ENCODE assay signal across 26 cellular contexts in the genomic region with DNA sequence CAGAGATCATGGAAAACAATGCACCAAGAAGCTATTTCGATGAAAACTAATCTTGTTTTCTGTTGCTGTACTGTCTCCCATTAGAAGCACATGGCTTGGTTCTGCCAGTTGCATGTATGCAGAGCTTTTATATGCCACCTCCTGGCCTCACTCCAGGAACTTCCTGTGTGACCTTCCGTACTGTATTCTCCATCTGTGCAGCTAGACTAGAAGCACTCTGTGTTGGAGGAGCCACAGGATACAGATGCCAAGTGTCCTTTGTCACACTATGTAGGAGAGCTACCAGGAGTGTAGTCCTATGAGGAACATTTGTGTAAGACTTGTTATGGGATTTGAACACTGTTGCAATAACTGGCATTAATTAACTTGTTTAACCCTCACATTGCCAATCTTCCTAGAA.
"Had no signal": no experiment of that assay in that cellular context is flagged by ENCODE, and none has a peak within 500 bp of the region (broad histone marks: within the 10 kb centered on the region; RNA-seq: fewer than 3 reads in every experiment).

No MANE protein-coding gene starts in this region.

- H3K4me1 ChIP-seq: breast epithelium, esophagus muscularis mucosa, heart right ventricle, parathyroid adenoma, psoas muscle, right atrium auricular region, stomach, suprapubic skin, tibial artery had no signal

- H3K79me2 ChIP-seq: parathyroid adenoma had no signal

- DNase-seq: activated CD4-positive, alpha-beta T cell treated with anti-CD3 and anti-CD28 coated beads for 36 hours; activated CD4-positive, CD25-positive, alpha-beta regulatory T cell; activated CD8-positive, alpha-beta memory T cell treated with anti-CD3 and anti-CD28 coated beads, Interleukin-2, amount 10 ng/mL, durations not matched to agents 7 days and 5 days; activated CD8-positive, alpha-beta T cell treated with anti-CD3 and anti-CD28 coated beads, Interleukin-2, amount 10 ng/mL, durations not matched to agents 7 days and 5 days; activated naive CD4-positive, alpha-beta T cell; activated T-cell treated with anti-CD3 and anti-CD28 coated beads, Interleukin-2, amount 50 U/mL, for 48 hours; central memory CD4-positive, alpha-beta T cell; endodermal cell; foreskin melanocyte; heart right ventricle; naive thymus-derived CD8-positive, alpha-beta T cell; nucleus accumbens; psoas muscle; stimulated activated CD4-positive, alpha-beta T cell treated with anti-CD3 and anti-CD28 coated beads, Interleukin-1b, Interleukin-23, amount 100 ng/mL, for 48 hours; stimulated activated CD4-positive, alpha-beta T cell treated with anti-CD3 and anti-CD28 coated beads, Interleukin-4, amount 100 ng/mL, for 4 hours; stimulated activated CD8-positive, alpha-beta memory T cell treated with anti-CD3 and anti-CD28 coated beads, Interleukin-4, amount 100 ng/mL, for 48 hours; stomach; tibial artery had no signal

- H3K4me3 ChIP-seq: breast epithelium, esophagus muscularis mucosa, heart right ventricle, psoas muscle, right atrium auricular region, smooth muscle cell, stomach, suprapubic skin, tibial artery had no signal

- H3K9ac ChIP-seq: parathyroid adenoma had no signal

- H3K36me3 ChIP-seq: breast epithelium, esophagus muscularis mucosa, heart right ventricle, right atrium auricular region, stomach, suprapubic skin, tibial artery had no signal

- ATAC-seq: activated CD4-positive, alpha-beta T cell treated with anti-CD3 and anti-CD28 coated beads for 36 hours; activated CD8-positive, alpha-beta memory T cell treated with anti-CD3 and anti-CD28 coated beads, Interleukin-2, amount 10 ng/mL, durations not matched to agents 7 days and 5 days; activated CD8-positive, alpha-beta T cell treated with anti-CD3 and anti-CD28 coated beads, Interleukin-2, amount 10 ng/mL, durations not matched to agents 7 days and 5 days; activated naive CD4-positive, alpha-beta T cell treated with anti-CD3 and anti-CD28 coated beads, Interleukin-2, amount 50 U/mL, for 72 hours; heart right ventricle; naive thymus-derived CD8-positive, alpha-beta T cell; psoas muscle; stimulated activated memory B cell treated with anti-CD40 and anti-IgM and Interleukin-4, amounts not matched to agents 10 μg/mL and 1 μg/mL and 100 μg/mL, for 72 hours had no signal

- H3K27me3 ChIP-seq: breast epithelium, esophagus muscularis mucosa, heart right ventricle, right atrium auricular region, stomach, suprapubic skin, tibial artery had no signal

- H3K27ac ChIP-seq: breast epithelium, esophagus muscularis mucosa, heart right ventricle, parathyroid adenoma, psoas muscle, right atrium auricular region, stomach, suprapubic skin, tibial artery had no signal

- H3K4me2 ChIP-seq: smooth muscle cell had no signal
